Comparison of ENCODE assay signal across 8 cellular contexts in genomic region chr3:20186600-20187004, GRCh38. TPM values are rescaled to one million over a fixed set of nuclear protein-coding genes. Genes with fewer than 3 reads are reported as not detected.
DNase-seq lines count a peak whose midpoint lies in the region; ATAC-seq and TF ChIP-seq lines count a peak whose summit lies in the region.

No MANE protein-coding gene starts in this region.

- intact Hi-C loops in upper lobe of right lung (cut with DNase I): no loop called here

- H3K4me1 ChIP-seq in iPS-20b (ENCODE audit: insufficient read depth, low read length): peaks cover 7% of the 10 kb centered on the region; the same call in 1 of the 2 replicates
- peaks cover 14% of the 10 kb centered on the region for H3K4me1 ChIP-seq in upper lobe of right lung

- H3K4me1 Mint-ChIP-seq in T-cell: peaks cover 0 to 7% (median 6%) of the 10 kb centered on the region in 3 donors

- no peak for DNase-seq in GM12865 (ENCODE audit: low read depth)
- no peak for DNase-seq in T-cell
- DNase-seq in upper lobe of right lung: no peak
- DNase-seq in activated T-cell treated with anti-CD3 and anti-CD28 coated beads for 4 hours: no peak
- DNase-seq in activated effector memory CD4-positive, alpha-beta T cell treated with Interleukin-2 at 50 U/mL for 16 hours: no peak

- ATAC-seq in HG02642 (IDR thresholded peaks at IDR 0.05; ENCODE audit: poor library complexity, unreplicated experiment) (peak; percentile 11), T-cell (replicated peaks in 1 of 4) (peak in 3 of 4 experiments; percentile 0 to 1 (median 0)), upper lobe of right lung (no peak), HG03039 (IDR thresholded peaks at IDR 0.05; ENCODE audit: unreplicated experiment) (no peak)

- peak overlapping the region; percentile 87 for H3K4me3 ChIP-seq in GM12865 (ENCODE audit: low read depth, low read length)
- peak overlapping the region; percentile 96 for H3K4me3 ChIP-seq in iPS-20b (ENCODE audit: low read length)
- peak overlapping the region; percentile 77 for H3K4me3 ChIP-seq in upper lobe of right lung

- POLR2A ChIA-PET in T-cell (lab: Charles Lee): interaction anchor here (0.6 to 1.1 kb wide), 10 partner anchors 8 to 239 kb away, joined by 3 to 8 read pairs (median 4); no protein-coding TSS in a partner anchor

- TF ChIP-seq CTCF in GM12865 (IDR thresholded peaks at IDR 0.05; ENCODE audit: insufficient read depth, low read depth, low read length, missing control alignments) (no peak), upper lobe of right lung (IDR thresholded peaks at IDR 0.05) (no peak)

- H3K9me3 ChIP-seq in iPS-20b (ENCODE audit: insufficient read depth, low read depth, low read length): no peaks in the 10 kb centered on the region
- H3K9me3 ChIP-seq in upper lobe of right lung: no peaks in the 10 kb centered on the region

- H3K9ac ChIP-seq in iPS-20b (ENCODE audit: low read depth, low read length): peak overlapping the region; percentile 98

- no peaks in the 10 kb centered on the region for H3K27me3 Mint-ChIP-seq in T-cell

- peaks cover 22% of the 10 kb centered on the region for H3K36me3 ChIP-seq in iPS-20b (ENCODE audit: insufficient read depth, low read depth, low read length)
- H3K36me3 ChIP-seq in upper lobe of right lung: no peaks in the 10 kb centered on the region

- H3K27ac Mint-ChIP-seq in T-cell: no peak overlapping the region

- no peaks in the 10 kb centered on the region for H3K9me3 Mint-ChIP-seq in T-cell

- H3K27ac ChIP-seq in iPS-20b (ENCODE audit: low read length): peak overlapping the region; percentile 42
- peak overlapping the region; percentile 95 for H3K27ac ChIP-seq in upper lobe of right lung

- H3K4me3 Mint-ChIP-seq in T-cell: no peak overlapping the region

- CTCF ChIA-PET in T-cell (lab: Charles Lee): interaction anchor here in 1 of 2 donors (0.6 to 1.0 kb wide), 4 partner anchors 145 to 1035 kb away, joined by 3 to 5 read pairs (median 4); no protein-coding TSS in a partner anchor

- H3K36me3 Mint-ChIP-seq in T-cell: no peaks in the 10 kb centered on the region

- H3K27me3 ChIP-seq in iPS-20b (ENCODE audit: insufficient read depth, low read length): no peaks in the 10 kb centered on the region
- H3K27me3 ChIP-seq in upper lobe of right lung: no peaks in the 10 kb centered on the region

RNA-seq across cellular contexts. Expression of gene SGO1, which starts 0.6 kb away (rescaled TPM):
- total RNA-seq in T-cell: 1 to 10 TPM in 1 of 5 donors, under 1 TPM in 4; 0.58 to 1.1 (median 0.70) TPM
- not detected for total RNA-seq in upper lobe of right lung

Comparison
In these comparisons a context has a peak if more than half of its experiments do, and no peak if none do; other contexts are left out.
1. ATAC-seq: peak in HG02642 (single experiment) and T-cell (3 of 4); none in upper lobe of right lung (single experiment) and HG03039 (single experiment).
2. Peak in every context shown above with its lines, with median percentiles within 50 percentile points of each other: H3K4me3 ChIP-seq.